32 cellular contexts compared by ENCODE assay signal in the genomic region with DNA sequence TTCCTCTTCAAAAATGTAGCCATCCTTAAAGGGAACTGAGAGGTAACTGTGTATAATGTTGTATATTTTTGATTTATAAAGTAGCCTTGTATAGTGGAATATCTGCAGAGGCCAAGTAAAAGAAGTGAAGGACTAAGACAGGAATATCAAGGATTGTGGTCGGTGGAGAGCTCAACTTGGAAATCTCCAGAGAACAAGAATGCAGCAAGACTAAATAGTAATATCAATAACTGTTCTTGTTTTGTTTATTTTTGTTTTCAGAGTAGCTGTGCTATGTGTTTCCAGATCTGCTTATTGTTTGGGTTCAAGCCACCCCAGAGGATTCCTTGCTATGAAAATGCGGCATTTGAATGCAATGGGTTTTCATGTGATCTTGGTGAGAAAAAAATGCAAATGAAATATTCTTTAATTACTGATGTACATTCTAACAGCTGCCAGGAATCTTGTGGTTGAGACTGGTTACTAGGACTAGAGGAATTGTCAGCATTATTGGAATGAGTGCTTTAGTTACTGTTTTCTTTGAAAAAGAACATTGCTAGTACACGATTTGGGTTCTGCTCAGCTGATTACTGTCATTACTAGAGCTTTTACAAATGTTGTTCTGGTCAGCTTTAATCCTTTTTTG. TPM values are rescaled to one million over a fixed set of nuclear protein-coding genes. Genes with fewer than 3 reads are reported as not detected.
DNase-seq lines count a peak whose midpoint lies in the region; ATAC-seq and TF ChIP-seq lines count a peak whose summit lies in the region.
"Had no signal": no experiment of that assay in that cellular context is flagged by ENCODE, and none has a peak within 500 bp of the region (broad histone marks: within the 10 kb centered on the region; RNA-seq: fewer than 3 reads in every experiment).

No MANE protein-coding gene starts in this region.

- no peak overlapping the region for H3K27ac ChIP-seq in mesenchymal stem cell (ENCODE audit: low read length, poor library complexity, severe bottlenecking)
- H3K27ac ChIP-seq: BLaER1 treated with 17β-estradiol and CSF1 and Interleukin-3, amounts not matched to agents 10 nM and 100 nM; coronary artery; gastroesophageal sphincter; lower lobe of right lung; thoracic aorta had no signal

- no peaks in the 10 kb centered on the region for H3K9me3 ChIP-seq in mesenchymal stem cell (ENCODE audit: control insufficient read depth, low read length)
- H3K9me3 ChIP-seq: BLaER1 treated with 17β-estradiol and CSF1 and Interleukin-3, amounts not matched to agents 10 nM and 100 nM; gastroesophageal sphincter; HAP-1; lower lobe of right lung; mucosa of descending colon; thoracic aorta had no signal

- POLR2A ChIA-PET in activated CD4-positive, alpha-beta T cell treated with anti-CD3 and anti-CD28 coated beads for 36 hours (lab: Charles Lee) = interaction anchor here (1.3 kb wide), 1 partner anchor 8 kb away, joined by 3 read pairs; no protein-coding TSS in a partner anchor

- intact Hi-C loops in activated CD4-positive, alpha-beta T cell treated with anti-CD3 and anti-CD28 coated beads for 36 hours (cut with DNase I, micrococcal nuclease) = loop anchor here in 1 of 2 experiments (10.0 kb wide), 1 partner anchor 374 kb away; a partner anchor contains a TSS

- no peak for TF ChIP-seq CTCF in AG09319 (IDR thresholded peaks at IDR 0.05; ENCODE audit: low read depth, low read length)
- no peak for TF ChIP-seq CTCF in choroid plexus epithelial cell (conservative IDR thresholded peaks at IDR 0.05; ENCODE audit: low read depth, low read length)

- H3K4me2 ChIP-seq in mesenchymal stem cell (ENCODE audit: low read length, poor library complexity, severe bottlenecking) = no peak overlapping the region
- H3K4me2 ChIP-seq: BLaER1 treated with 17β-estradiol and CSF1 and Interleukin-3, amounts not matched to agents 10 nM and 100 nM had no signal

- peaks cover 46% of the 10 kb centered on the region for H3K36me3 Mint-ChIP-seq in activated CD4-positive, alpha-beta T cell treated with anti-CD3 and anti-CD28 coated beads for 36 hours (ENCODE audit: low read depth)

- no peak overlapping the region for H2BK120ac ChIP-seq in mesenchymal stem cell (ENCODE audit: low read depth, low read length)

- H3K4ac ChIP-seq in mesenchymal stem cell (ENCODE audit: low read depth in 1 of 2, low read length in 2 of 2) = no peak overlapping the region

- no peak for ATAC-seq in HG02938 (IDR thresholded peaks at IDR 0.05; ENCODE audit: unreplicated experiment)
- ATAC-seq in activated CD4-positive, alpha-beta T cell treated with anti-CD3 and anti-CD28 coated beads for 36 hours = no peak
- ATAC-seq: activated CD8-positive, alpha-beta T cell treated with anti-CD3 and anti-CD28 coated beads for 36 hours; activated T-helper 17 cell treated with anti-CD3 and anti-CD28 coated beads, Interleukin-2, amount 50 U/mL, for 72 hours; effector memory CD8-positive, alpha-beta T cell; gastroesophageal sphincter; HepG2; lower lobe of right lung; mucosa of descending colon; stimulated activated naive CD8-positive, alpha-beta T cell treated with anti-CD3 and anti-CD28 coated beads, Interleukin-15, amount 100 ng/mL, for 72 hours had no signal

- H2AFZ ChIP-seq in mesenchymal stem cell (ENCODE audit: low read depth, low read length) = no peak overlapping the region

- no peak overlapping the region for H2BK5ac ChIP-seq in mesenchymal stem cell (ENCODE audit: low read depth, low read length, poor library complexity, severe bottlenecking)

- no peak for TF ChIP-seq POLR2A in erythroblast (IDR thresholded peaks at IDR 0.05; ENCODE audit: low read length)

- H2BK15ac ChIP-seq in mesenchymal stem cell (ENCODE audit: low read depth, poor library complexity, severe bottlenecking) = no peak overlapping the region

- H3K4me3 Mint-ChIP-seq in activated CD4-positive, alpha-beta T cell treated with anti-CD3 and anti-CD28 coated beads for 36 hours = no peak overlapping the region
- H3K4me3 Mint-ChIP-seq: activated CD8-positive, alpha-beta T cell treated with anti-CD3 and anti-CD28 coated beads for 36 hours; activated T-helper 17 cell treated with anti-CD3 and anti-CD28 coated beads, Interleukin-2, amount 50 U/mL, for 72 hours; effector memory CD8-positive, alpha-beta T cell; nephron; stimulated activated naive CD8-positive, alpha-beta T cell treated with anti-CD3 and anti-CD28 coated beads, Interleukin-15, amount 100 ng/mL, for 72 hours had no signal

- no peak overlapping the region for H3K18ac ChIP-seq in mesenchymal stem cell (ENCODE audit: low read depth in 1 of 2, low read length in 2 of 2)

- no peak overlapping the region for H3K9ac ChIP-seq in mesenchymal stem cell (ENCODE audit: low read length)
- H3K9ac ChIP-seq: BLaER1 treated with 17β-estradiol and CSF1 and Interleukin-3, amounts not matched to agents 10 nM and 100 nM had no signal

- H3K14ac ChIP-seq in mesenchymal stem cell (ENCODE audit: low read length in 2 of 2) = no peak overlapping the region

- H3K9me3 Mint-ChIP-seq in activated CD4-positive, alpha-beta T cell treated with anti-CD3 and anti-CD28 coated beads for 36 hours (ENCODE audit: low read depth) = no peaks in the 10 kb centered on the region
- H3K9me3 Mint-ChIP-seq: activated CD8-positive, alpha-beta T cell treated with anti-CD3 and anti-CD28 coated beads for 36 hours; activated T-helper 17 cell treated with anti-CD3 and anti-CD28 coated beads, Interleukin-2, amount 50 U/mL, for 72 hours; effector memory CD8-positive, alpha-beta T cell; nephron; stimulated activated naive CD8-positive, alpha-beta T cell treated with anti-CD3 and anti-CD28 coated beads, Interleukin-15, amount 100 ng/mL, for 72 hours had no signal

- no peaks in the 10 kb centered on the region for H3K27me3 ChIP-seq in mesenchymal stem cell (ENCODE audit: control insufficient read depth in 1 of 2, insufficient read depth in 1 of 2, low read length in 2 of 2)
- H3K27me3 ChIP-seq: BLaER1 treated with 17β-estradiol and CSF1 and Interleukin-3, amounts not matched to agents 10 nM and 100 nM; gastroesophageal sphincter had no signal

- H3K36me3 ChIP-seq in mesenchymal stem cell (ENCODE audit: control insufficient read depth in 1 of 2, insufficient read depth in 2 of 2, low read depth in 1 of 2, low read length in 2 of 2) = peaks cover 19 to 92% of the 10 kb centered on the region in 2 experiments
- H3K36me3 ChIP-seq: HAP-1 had no signal

- H3K4me1 Mint-ChIP-seq in activated CD4-positive, alpha-beta T cell treated with anti-CD3 and anti-CD28 coated beads for 36 hours = peaks cover 2% of the 10 kb centered on the region
- H3K4me1 Mint-ChIP-seq: activated T-helper 17 cell treated with anti-CD3 and anti-CD28 coated beads, Interleukin-2, amount 50 U/mL, for 72 hours; nephron; stimulated activated naive CD8-positive, alpha-beta T cell treated with anti-CD3 and anti-CD28 coated beads, Interleukin-15, amount 100 ng/mL, for 72 hours had no signal

- DNase-seq in AG09319 (ENCODE audit: extremely low read depth, low read depth) (peak; percentile 22), LHCN-M2 (ENCODE audit: low read depth) (peak; percentile 5), choroid plexus epithelial cell (ENCODE audit: low read depth) (peak; percentile 70), mesenchymal stem cell (peak; percentile 20), erythroblast (lab: John Stamatoyannopoulos, UW) (no peak), Kasumi-1 (lab: John Stamatoyannopoulos, UW) (no peak)
- DNase-seq in activated CD4-positive, alpha-beta T cell treated with anti-CD3 and anti-CD28 coated beads for 36 hours = no peak
- DNase-seq: activated CD8-positive, alpha-beta memory T cell treated with anti-CD3 and anti-CD28 coated beads, Interleukin-2, amount 50 U/mL, for 48 hours; activated CD8-positive, alpha-beta T cell treated with anti-CD3 and anti-CD28 coated beads for 36 hours; activated naive CD4-positive, alpha-beta T cell treated with anti-CD3 and anti-CD28 coated beads, Interleukin-2, amount 50 U/mL, for 16 hours; amygdala; DMS53; effector memory CD8-positive, alpha-beta T cell; kidney glomerular epithelial cell; lower lobe of right lung; mucosa of descending colon; NCI-H1048; NCI-H1694; NCI-H2171; NCI-H82; SIG-M5; stimulated activated CD4-positive, alpha-beta T cell treated with anti-CD3 and anti-CD28 coated beads, Interleukin-2, amount 100 ng/mL, for 24 hours; stimulated activated naive CD8-positive, alpha-beta T cell treated with anti-CD3 and anti-CD28 coated beads, Interleukin-15, amount 100 ng/mL, for 72 hours had no signal

- H4K8ac ChIP-seq in mesenchymal stem cell (ENCODE audit: low read length) = no peak overlapping the region

- WGBS in mesenchymal stem cell = 62% methylated on average over 3 of the region's 3 CpGs

- H3K27ac Mint-ChIP-seq in activated CD4-positive, alpha-beta T cell treated with anti-CD3 and anti-CD28 coated beads for 36 hours = no peak overlapping the region
- H3K27ac Mint-ChIP-seq: activated CD8-positive, alpha-beta T cell treated with anti-CD3 and anti-CD28 coated beads for 36 hours; activated T-helper 17 cell treated with anti-CD3 and anti-CD28 coated beads, Interleukin-2, amount 50 U/mL, for 72 hours; nephron had no signal

- H2AK5ac ChIP-seq in mesenchymal stem cell (ENCODE audit: low read length, severe bottlenecking) = no peak overlapping the region

- peaks cover 14% of the 10 kb centered on the region for H3K79me1 ChIP-seq in mesenchymal stem cell (replicated peaks; ENCODE audit: low read length, poor library complexity, severe bottlenecking)

- CTCF ChIA-PET in activated CD4-positive, alpha-beta T cell treated with anti-CD3 and anti-CD28 coated beads for 36 hours (lab: Charles Lee) = interaction anchor here (0.6 to 1.9 kb wide), 5 partner anchors 10 to 687 kb away, joined by 3 to 8 read pairs (median 3); no protein-coding TSS in a partner anchor

- no peaks in the 10 kb centered on the region for H3K4me1 ChIP-seq in mesenchymal stem cell (ENCODE audit: control insufficient read depth, insufficient read depth, low read depth, low read length)
- H3K4me1 ChIP-seq: BLaER1 treated with 17β-estradiol and CSF1 and Interleukin-3, amounts not matched to agents 10 nM and 100 nM; gastroesophageal sphincter; lower lobe of right lung had no signal

- H3K4me3 ChIP-seq in choroid plexus epithelial cell (ENCODE audit: low read depth, low read length) (no peak overlapping the region), mesenchymal stem cell (ENCODE audit: insufficient read depth in 1 of 2, low read depth in 1 of 2, low read length in 2 of 2) (no peak overlapping the region)
- H3K4me3 ChIP-seq: BLaER1 treated with 17β-estradiol and CSF1 and Interleukin-3, amounts not matched to agents 10 nM and 100 nM; coronary artery; gastroesophageal sphincter; HAP-1; lower lobe of right lung; mucosa of descending colon; thoracic aorta had no signal

- no peak overlapping the region for H2BK12ac ChIP-seq in mesenchymal stem cell (ENCODE audit: low read length in 2 of 2)

- H3K27me3 Mint-ChIP-seq in activated CD4-positive, alpha-beta T cell treated with anti-CD3 and anti-CD28 coated beads for 36 hours = no peaks in the 10 kb centered on the region
- H3K27me3 Mint-ChIP-seq: activated CD8-positive, alpha-beta T cell treated with anti-CD3 and anti-CD28 coated beads for 36 hours; activated T-helper 17 cell treated with anti-CD3 and anti-CD28 coated beads, Interleukin-2, amount 50 U/mL, for 72 hours; effector memory CD8-positive, alpha-beta T cell; stimulated activated naive CD8-positive, alpha-beta T cell treated with anti-CD3 and anti-CD28 coated beads, Interleukin-15, amount 100 ng/mL, for 72 hours had no signal

- H4K91ac ChIP-seq in mesenchymal stem cell (ENCODE audit: low read length) = no peak overlapping the region

- H3K23ac ChIP-seq in mesenchymal stem cell (ENCODE audit: low read length in 2 of 2) = no peak overlapping the region

RNA-seq across cellular contexts. Expression of a gene that starts 25.0 kb away (rescaled TPM):
- 45.6 and 52.5 TPM in 2 replicates for total RNA-seq in LHCN-M2 (2014; rRNA removed)
- polyA plus RNA-seq in LHCN-M2 (2012) = 9.8 TPM
- 11.9 TPM for polyA plus RNA-seq in mesenchymal stem cell (2013, experiment 1 of 2)
- polyA plus RNA-seq in mesenchymal stem cell (2013, experiment 2 of 2) = 12.3 TPM
- 10 to 100 TPM; 33.9 to 37.0 TPM for total RNA-seq in activated CD4-positive, alpha-beta T cell treated with anti-CD3 and anti-CD28 coated beads for 36 hours

RNA-seq across cellular contexts. Expression of a gene that starts 25.3 kb away (rescaled TPM):
- total RNA-seq in LHCN-M2 (2014; rRNA removed) = 0.86 and 2.5 TPM in 2 replicates
- polyA plus RNA-seq in LHCN-M2 (2012) = 0.62 TPM
- 0.40 TPM for polyA plus RNA-seq in mesenchymal stem cell (2013, experiment 1 of 2)
- 0.42 TPM for polyA plus RNA-seq in mesenchymal stem cell (2013, experiment 2 of 2)
- 1 to 10 TPM in 1 of 2 experiments, under 1 TPM in 1; 0.83 to 1.3 TPM for total RNA-seq in activated CD4-positive, alpha-beta T cell treated with anti-CD3 and anti-CD28 coated beads for 36 hours

Comparison
In these comparisons a context has a peak if more than half of its experiments do, and no peak if none do; other contexts are left out.
1. DNase-seq: peak in AG09319 (single experiment), LHCN-M2 (single experiment), choroid plexus epithelial cell (single experiment) and mesenchymal stem cell (single experiment); none in erythroblast (0 of 2), activated CD4-positive, alpha-beta T cell treated with anti-CD3 and anti-CD28 coated beads for 36 hours (single experiment) and Kasumi-1 (0 of 2).